Comparison of ENCODE assay signal across 12 cellular contexts in the genomic region with DNA sequence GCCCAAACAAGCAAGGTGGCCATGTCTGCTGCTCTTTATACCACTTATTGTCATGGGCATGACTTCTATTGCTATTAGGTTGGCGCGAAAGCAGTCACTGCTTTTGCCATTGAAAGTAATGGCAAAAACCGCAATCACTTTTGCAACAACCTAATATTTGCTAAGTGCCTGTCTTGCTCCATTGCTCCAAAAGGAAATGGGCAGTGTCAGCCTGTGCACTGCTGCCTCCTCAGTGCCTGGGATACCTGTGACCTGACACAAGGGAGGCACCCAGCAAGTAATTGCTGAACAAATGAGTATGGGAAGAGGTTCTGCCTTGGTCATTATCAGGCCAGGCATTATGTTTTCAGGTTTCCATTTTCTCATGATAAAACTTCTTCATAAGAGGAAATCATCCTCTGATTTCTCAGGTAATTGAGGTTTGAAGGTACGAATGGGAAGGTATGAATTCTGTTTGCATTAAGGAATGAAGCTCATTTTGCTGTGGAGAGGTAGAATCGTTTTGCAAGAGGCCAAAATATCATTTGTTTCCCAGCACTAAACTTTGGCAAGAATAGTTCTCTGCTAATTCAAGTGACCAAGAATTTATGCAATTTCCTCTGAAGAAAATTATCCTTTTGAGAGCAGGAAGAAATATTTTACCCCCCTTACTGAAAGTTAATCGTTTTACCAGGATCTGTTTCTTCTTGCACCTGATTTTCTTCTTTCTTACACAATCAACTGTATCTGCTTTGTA.
DNase-seq lines count a peak whose midpoint lies in the region; ATAC-seq and TF ChIP-seq lines count a peak whose summit lies in the region.
"Had no signal": no experiment of that assay in that cellular context is flagged by ENCODE, and none has a peak within 500 bp of the region (broad histone marks: within the 10 kb centered on the region; RNA-seq: fewer than 3 reads in every experiment).

No MANE protein-coding gene starts in this region.

- CTCF ChIA-PET in MCF 10A (lab: Yijun Ruan, JAX), result interaction anchor here (1.9 kb wide), 1 partner anchor 127 kb away, joined by 11 read pairs; no protein-coding TSS in a partner anchor

- ATAC-seq in left lobe of liver, result peak; percentile 59
- no peak for ATAC-seq in HG03097 (IDR thresholded peaks at IDR 0.05; ENCODE audit: low FRiP score, unreplicated experiment)

- H3K9me3 ChIP-seq in spleen, result peaks cover 0 to 6% (median 0%) of the 10 kb centered on the region in 8 donors
- H3K9me3 ChIP-seq: mucosa of descending colon had no signal

- no peaks in the 10 kb centered on the region for H3K27me3 ChIP-seq in spleen (replicated peaks in 1 of 7)
- H3K27me3 ChIP-seq: BLaER1 had no signal

- H3K36me3 ChIP-seq in spleen, result no peaks in the 10 kb centered on the region
- H3K36me3 ChIP-seq: BLaER1 had no signal

- TSS peak; percentile 75 for BruUV-seq in MCF 10A (replicated peaks; lab: Mats Ljungman, UMichigan)

- DNase-seq in NOMO-1 (lab: John Stamatoyannopoulos, UW; ENCODE audit: unreplicated experiment in 2 of 2), result peak; percentile 45 to 89
- peak; percentile 52 for DNase-seq in MCF 10A (ENCODE audit: unreplicated experiment)
- DNase-seq in left lobe of liver (ENCODE audit: low spot score), result no peak
- no peak for DNase-seq in spleen
- DNase-seq in NCI-H2196 treated with DMSO at 0.1 percent for 48 hours (lab: John Stamatoyannopoulos, UW; ENCODE audit: unreplicated experiment), result no peak
- DNase-seq in activated gamma-delta T cell treated with Interleukin-2 at 50 U/mL for 16 hours, result no peak
- DNase-seq in immature natural killer cell, result no peak
- DNase-seq: activated naive CD8-positive, alpha-beta T cell treated with anti-CD3 and anti-CD28 coated beads for 36 hours; NCI-H2029 had no signal

- no peaks in the 10 kb centered on the region for H3K36me3 Mint-ChIP-seq in MCF 10A (ENCODE audit: insufficient read depth, unreplicated experiment)
- peaks cover 0 to 3% (median 0%) of the 10 kb centered on the region in 3 donors for H3K36me3 Mint-ChIP-seq in immature natural killer cell
- H3K36me3 Mint-ChIP-seq: activated naive CD8-positive, alpha-beta T cell treated with anti-CD3 and anti-CD28 coated beads for 36 hours had no signal

- peak overlapping the region; percentile 3 to 81 (median 67) for H3K27ac ChIP-seq in spleen
- H3K27ac ChIP-seq: BLaER1 had no signal

- 40 to 77% (median 57%) methylated on average over 6 of the region's 6 CpGs for WGBS in spleen, 5 donors

- H3K4me1 ChIP-seq in spleen, result peaks cover 0 to 19% (median 0%) of the 10 kb centered on the region in 6 donors

- H3K27ac Mint-ChIP-seq in MCF 10A (ENCODE audit: low read depth, unreplicated experiment) (peak overlapping the region; percentile 98), immature natural killer cell (no peak overlapping the region)
- H3K27ac Mint-ChIP-seq: activated naive CD8-positive, alpha-beta T cell treated with anti-CD3 and anti-CD28 coated beads for 36 hours had no signal

- no peaks in the 10 kb centered on the region for H3K27me3 Mint-ChIP-seq in MCF 10A (ENCODE audit: insufficient read depth, unreplicated experiment)
- peaks cover 0 to 1% (median 0%) of the 10 kb centered on the region in 3 donors for H3K27me3 Mint-ChIP-seq in immature natural killer cell (ENCODE audit: low read depth in 3 of 3)
- H3K27me3 Mint-ChIP-seq: activated naive CD8-positive, alpha-beta T cell treated with anti-CD3 and anti-CD28 coated beads for 36 hours had no signal

- no peak for TF ChIP-seq CTCF in MCF 10A (IDR thresholded peaks at IDR 0.05; ENCODE audit: unreplicated experiment)
- no peak for TF ChIP-seq CTCF in spleen (IDR thresholded peaks at IDR 0.05 in 8 of 11, conservative IDR thresholded peaks at IDR 0.05 in 3 of 11)

- H3K4me1 Mint-ChIP-seq in MCF 10A (ENCODE audit: insufficient read depth, unreplicated experiment) (peaks cover 47% of the 10 kb centered on the region), immature natural killer cell (peaks cover 2 to 19% of the 10 kb centered on the region in 2 donors)
- H3K4me1 Mint-ChIP-seq: activated naive CD8-positive, alpha-beta T cell treated with anti-CD3 and anti-CD28 coated beads for 36 hours had no signal

- no peak overlapping the region for H3K4me3 ChIP-seq in spleen
- H3K4me3 ChIP-seq: BLaER1, mucosa of descending colon had no signal

- intact Hi-C loops in MCF 10A (cut with micrococcal nuclease), result no loop called here
- intact Hi-C loops in spleen (cut with DNase I; ENCODE audit: low total_unique reads), result no loop called here

- TF ChIP-seq POLR2A in spleen (IDR thresholded peaks at IDR 0.05), result no peak

- H3K4me3 Mint-ChIP-seq in MCF 10A (ENCODE audit: unreplicated experiment) (peak overlapping the region; percentile 30), immature natural killer cell (no peak overlapping the region)
- H3K4me3 Mint-ChIP-seq: activated naive CD8-positive, alpha-beta T cell treated with anti-CD3 and anti-CD28 coated beads for 36 hours had no signal

- POLR2A ChIA-PET in MCF 10A (lab: Yijun Ruan, JAX), result interaction anchor here (0.6 to 2.9 kb wide), 12 partner anchors 8 to 868 kb away, joined by 3 to 16 read pairs (median 4); a partner anchor contains a TSS

- H3K9me3 Mint-ChIP-seq in MCF 10A (ENCODE audit: unreplicated experiment), result no peaks in the 10 kb centered on the region
- no peaks in the 10 kb centered on the region for H3K9me3 Mint-ChIP-seq in immature natural killer cell
- H3K9me3 Mint-ChIP-seq: activated naive CD8-positive, alpha-beta T cell treated with anti-CD3 and anti-CD28 coated beads for 36 hours had no signal

Comparison
In these comparisons a context has a peak if more than half of its experiments do, and no peak if none do; other contexts are left out.
1. DNase-seq: peak in NOMO-1 (2 of 2) and MCF 10A (single experiment); none in left lobe of liver (single experiment), spleen (single experiment), NCI-H2196 treated with DMSO at 0.1 percent for 48 hours (single experiment), activated gamma-delta T cell treated with Interleukin-2 at 50 U/mL for 16 hours (single experiment) and immature natural killer cell (0 of 3).